Comparison of ENCODE assay signal across 11 cellular contexts in the genomic region with DNA sequence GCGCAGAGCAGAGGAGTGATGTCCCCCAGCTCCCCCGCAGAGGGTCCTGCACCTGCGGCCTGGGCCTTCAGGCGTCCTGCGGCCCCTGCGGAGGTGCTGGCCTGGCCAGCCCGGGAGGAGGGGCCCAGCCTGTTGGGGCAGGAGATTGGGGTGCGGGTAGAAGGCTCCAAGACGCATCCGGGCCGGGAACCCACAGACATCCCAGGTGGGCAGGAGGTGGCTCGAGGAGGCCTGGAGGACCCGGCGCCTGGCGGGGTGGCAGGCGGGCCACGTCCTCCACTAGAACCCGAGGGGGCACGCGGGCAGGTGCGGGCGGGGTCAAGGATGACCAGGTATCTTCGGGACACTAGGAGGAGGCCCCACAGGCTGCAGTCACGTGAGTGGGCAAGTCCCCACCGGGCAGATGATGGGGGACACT. TPM values are rescaled to one million over a fixed set of nuclear protein-coding genes. Genes with fewer than 3 reads are reported as not detected.
DNase-seq lines count a peak whose midpoint lies in the region; ATAC-seq and TF ChIP-seq lines count a peak whose summit lies in the region.
"Had no signal": no experiment of that assay in that cellular context is flagged by ENCODE, and none has a peak within 500 bp of the region (broad histone marks: within the 10 kb centered on the region; RNA-seq: fewer than 3 reads in every experiment).

No MANE protein-coding gene starts in this region.

- H3K9me3 ChIP-seq in MM.1S (replicated peaks; ENCODE audit: insufficient read depth, low read length) (no peaks in the 10 kb centered on the region), duodenal mucosa (ENCODE audit: control insufficient read depth in 1 of 2, low read length in 2 of 2) (no peaks in the 10 kb centered on the region), osteoblast (ENCODE audit: low read depth, low read length) (no peaks in the 10 kb centered on the region)

- H2AFZ ChIP-seq in MM.1S (ENCODE audit: low read length), result peak overlapping the region; percentile 29; the same call in 1 of the 2 replicates
- no peak overlapping the region for H2AFZ ChIP-seq in osteoblast (ENCODE audit: low read length)

- H3K27ac ChIP-seq in MM.1S (ENCODE audit: low read length), result peak overlapping the region; percentile 78
- H3K27ac ChIP-seq in duodenal mucosa (ENCODE audit: low read depth, low read length), result no peak overlapping the region
- no peak overlapping the region for H3K27ac ChIP-seq in osteoblast (ENCODE audit: low read depth, low read length)

- H3K79me2 ChIP-seq in MM.1S (ENCODE audit: low read length) (no peaks in the 10 kb centered on the region), osteoblast (ENCODE audit: insufficient read depth, low read length) (no peaks in the 10 kb centered on the region)

- peaks cover 44% of the 10 kb centered on the region for H3K4me1 ChIP-seq in MM.1S (ENCODE audit: low read length)
- H3K4me1 ChIP-seq in duodenal mucosa (ENCODE audit: control insufficient read depth in 1 of 2, insufficient read depth in 2 of 2, low read length in 2 of 2), result peaks cover 43 to 64% of the 10 kb centered on the region in 2 donors
- peaks cover 34% of the 10 kb centered on the region for H3K4me1 ChIP-seq in osteoblast (ENCODE audit: insufficient read depth, low read length)

- H3K4me2 ChIP-seq in MM.1S (ENCODE audit: low read depth, low read length) (peak overlapping the region; percentile 90), osteoblast (ENCODE audit: insufficient read depth, low read length) (peak overlapping the region; percentile 86)

- POLR2A ChIA-PET in BJ (lab: Charles Lee), result interaction anchor here (0.6 kb wide), 1 partner anchor 23 kb away, joined by 6 read pairs; no protein-coding TSS in a partner anchor

- H4K20me1 ChIP-seq in MM.1S (ENCODE audit: insufficient read depth, low read length) (no peaks in the 10 kb centered on the region), osteoblast (ENCODE audit: insufficient read depth, low read length) (no peaks in the 10 kb centered on the region)

- 0 out of 2 replicates have a peak, but pooled peaks cover 1% of the 10 kb centered on the region for H3K27me3 ChIP-seq in BJ (ENCODE audit: control insufficient read depth, insufficient read depth, low read length)
- H3K27me3 ChIP-seq in MM.1S (replicated peaks; ENCODE audit: insufficient read depth, low read length), result no peaks in the 10 kb centered on the region
- peaks cover 14 to 19% of the 10 kb centered on the region in 2 donors for H3K27me3 ChIP-seq in duodenal mucosa (ENCODE audit: control insufficient read depth in 1 of 2, insufficient read depth in 2 of 2, low read length in 2 of 2)
- H3K27me3 ChIP-seq in osteoblast (ENCODE audit: insufficient read depth, low read length), result peaks cover 23% of the 10 kb centered on the region

- no peaks in the 10 kb centered on the region for H3K9me2 ChIP-seq in MM.1S (replicated peaks; ENCODE audit: insufficient read depth, low read length)

- H3K4me3 ChIP-seq in BJ (ENCODE audit: low read depth, low read length) (peak overlapping the region; percentile 64), MM.1S (ENCODE audit: low read length) (peak overlapping the region; percentile 55), duodenal mucosa (ENCODE audit: low read depth in 1 of 2, low read length in 2 of 2) (peak overlapping the region; percentile 67 to 79), osteoblast (ENCODE audit: insufficient read depth, low read length) (no peak overlapping the region)

- no peak for DNase-seq in BJ (ENCODE audit: low read depth)
- DNase-seq in MM.1S, result no peak
- DNase-seq in osteoblast (ENCODE audit: insufficient read length, low spot score, missing footprints), result no peak
- no peak for DNase-seq in activated effector memory CD4-positive, alpha-beta T cell treated with Interleukin-2 at 50 U/mL for 16 hours
- DNase-seq in NCI-H69 (lab: John Stamatoyannopoulos, UW), result no peak
- no peak for DNase-seq in NCI-H526 (lab: John Stamatoyannopoulos, UW)
- DNase-seq: NK-92 treated with Interleukin-12 subunit alpha and Interleukin-12 subunit beta, amount 100 ng/mL, for 24 hours had no signal

- TF ChIP-seq CTCF in BJ (IDR thresholded peaks at IDR 0.05; ENCODE audit: insufficient read depth, low read depth, low read length), result no peak
- no peak for TF ChIP-seq CTCF in MM.1S (IDR thresholded peaks at IDR 0.05; ENCODE audit: low read length)
- TF ChIP-seq CTCF in osteoblast (IDR thresholded peaks at IDR 0.05; ENCODE audit: extremely low read depth, low read depth, low read length), result no peak

- CTCF ChIA-PET in BJ (lab: Yijun Ruan, JAX), result interaction anchor here (0.9 to 2.4 kb wide), 3 partner anchors 16 to 298 kb away, joined by 4 to 9 read pairs (median 8); no protein-coding TSS in a partner anchor

- H3K36me3 ChIP-seq in BJ (ENCODE audit: control insufficient read depth, insufficient read depth, low read length) (no peaks in the 10 kb centered on the region; the same call in 1 of the 2 replicates), MM.1S (replicated peaks; ENCODE audit: insufficient read depth, low read length) (no peaks in the 10 kb centered on the region), duodenal mucosa (ENCODE audit: control insufficient read depth in 1 of 2, insufficient read depth in 2 of 2, low read length in 2 of 2) (no peaks in the 10 kb centered on the region), osteoblast (ENCODE audit: insufficient read depth, low read length) (no peaks in the 10 kb centered on the region)

- ATAC-seq in HG03159 (IDR thresholded peaks at IDR 0.05; ENCODE audit: unreplicated experiment), result no peak

- H3F3A ChIP-seq in MM.1S (ENCODE audit: insufficient read depth, low read length), result peaks cover 19% of the 10 kb centered on the region

- peak overlapping the region; percentile 67 for H3K9ac ChIP-seq in MM.1S (ENCODE audit: low read length)
- H3K9ac ChIP-seq in duodenal mucosa (ENCODE audit: low read depth in 1 of 2, low read length in 2 of 2), result peak overlapping the region in 1 of 2 donors; percentile 70

RNA-seq across cellular contexts. Expression of gene SECTM1, which starts 0.6 kb away (rescaled TPM):
- polyA plus RNA-seq in BJ (2011; rRNA removed), result 18.9 and 34.4 TPM in 2 replicates
- 8.2 and 13.7 TPM in 2 replicates for polyA minus RNA-seq in BJ (2011; rRNA and poly(A)+ RNA removed)
- total RNA-seq in osteoblast, result 5.8 and 11.5 TPM in 2 replicates

RNA-seq across cellular contexts. Expression of gene CD7, which starts 16.8 kb away (rescaled TPM):
- 0.06 and 0.22 TPM in 2 replicates for polyA plus RNA-seq in BJ (2011; rRNA removed)
- polyA minus RNA-seq in BJ (2011; rRNA and poly(A)+ RNA removed), result 0.09 and 0.36 TPM in 2 replicates
- not detected in 2 replicates for total RNA-seq in osteoblast
- total RNA-seq: renal cortical epithelial cell had no signal

RNA-seq across cellular contexts. Expression of gene TEX19, which starts 24.8 kb away (rescaled TPM):
- polyA plus RNA-seq in BJ (2011; rRNA removed), result 0.06 TPM in 1 of 2 replicates, not detected in the other
- not detected in 2 replicates for polyA minus RNA-seq in BJ (2011; rRNA and poly(A)+ RNA removed)
- under 0.01 and 0.29 TPM in 2 replicates for total RNA-seq in osteoblast
- total RNA-seq: subcutaneous adipose tissue had no signal

RNA-seq across cellular contexts. Expression of gene UTS2R, which starts 37.4 kb away (rescaled TPM):
- not detected in 2 replicates for polyA plus RNA-seq in BJ (2011; rRNA removed)
- polyA minus RNA-seq in BJ (2011; rRNA and poly(A)+ RNA removed), result not detected in 2 replicates
- not detected in 2 replicates for total RNA-seq in osteoblast
- total RNA-seq: subcutaneous adipose tissue had no signal
